11 cellular contexts compared by ENCODE assay signal in the genomic region with DNA sequence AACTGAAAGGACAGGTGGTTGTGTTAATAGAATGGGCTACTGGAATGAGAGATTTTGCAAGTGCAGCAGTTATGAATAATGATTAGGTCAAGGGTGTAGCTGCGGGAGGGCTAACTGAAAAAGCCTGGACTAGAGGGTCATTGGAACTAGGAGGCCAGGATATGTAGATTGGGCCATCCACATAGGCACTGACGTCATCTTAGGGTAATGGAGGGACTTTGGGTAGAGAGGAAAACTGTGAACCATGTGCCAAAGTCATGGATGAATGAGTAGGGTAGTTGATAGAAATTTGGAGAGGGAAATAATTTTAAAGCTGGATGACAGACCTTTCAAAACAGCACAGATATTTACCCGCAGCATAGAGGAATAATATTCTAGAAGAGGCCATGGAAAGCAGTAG.
"Had no signal": no experiment of that assay in that cellular context is flagged by ENCODE, and none has a peak within 500 bp of the region (broad histone marks: within the 10 kb centered on the region; RNA-seq: fewer than 3 reads in every experiment).

No MANE protein-coding gene starts in this region.

- H3K4me1 Mint-ChIP-seq: GM23338, H9 had no signal

- H3K27ac Mint-ChIP-seq: GM23338, H9, HFFc6 had no signal

- H3K9me3 ChIP-seq: HAP-1 had no signal

- DNase-seq: GM23248, GOT3, H7, H9, HCEC 1CT, HFFc6 had no signal

- FAIRE-seq: H1, H54 had no signal

- H3K27ac ChIP-seq: GM23248 had no signal

- ATAC-seq: GM23338, HCT116 had no signal

- H3K4me2 ChIP-seq: GM23338 had no signal

- H3K4me3 Mint-ChIP-seq: GM23338, H9, HFFc6 had no signal

- H3K4me1 ChIP-seq: HAP-1 had no signal

- H3K36me3 ChIP-seq: HAP-1 had no signal

- H2AFZ ChIP-seq: GM23248, GM23338 had no signal

- H3K9ac ChIP-seq: GM23248 had no signal

- H3K4me3 ChIP-seq: GM23248, GM23338, HAP-1 had no signal
